In genomic region chr2:199738723-199739412, GRCh38 we compare ENCODE assay signal across 9 cellular contexts.
DNase-seq lines count a peak whose midpoint lies in the region; ATAC-seq, FAIRE-seq and TF ChIP-seq lines count a peak whose summit lies in the region.
"Had no signal": no experiment of that assay in that cellular context is flagged by ENCODE, and none has a peak within 500 bp of the region (broad histone marks: within the 10 kb centered on the region; RNA-seq: fewer than 3 reads in every experiment).

No MANE protein-coding gene starts in this region.

- TF ChIP-seq CTCF in CD14-positive monocyte (IDR thresholded peaks at IDR 0.05): no peak
- TF ChIP-seq CTCF in K562 (IDR thresholded peaks at IDR 0.05 in 2 of 3, conservative IDR thresholded peaks at IDR 0.05 in 1 of 3; ENCODE audit: insufficient read depth in 2 of 3, low read depth in 1 of 3, low read length in 3 of 3): no peak
- no peak for TF ChIP-seq CTCF in mucosa of descending colon (IDR thresholded peaks at IDR 0.05)
- TF ChIP-seq CTCF in BE2C (IDR thresholded peaks at IDR 0.05; ENCODE audit: low read depth, low read length): no peak
- TF ChIP-seq CTCF in natural killer cell (IDR thresholded peaks at IDR 0.05): no peak

- H3K36me3 ChIP-seq in K562 (ENCODE audit: control insufficient read depth, insufficient read depth, low read length) (no peaks in the 10 kb centered on the region), mucosa of descending colon (ENCODE audit: low read depth) (no peaks in the 10 kb centered on the region), neuronal stem cell (replicated peaks in 1 of 2; ENCODE audit: control insufficient read depth in 2 of 2, insufficient read depth in 2 of 2, low read length in 2 of 2) (no peaks in the 10 kb centered on the region), BE2C (no peaks in the 10 kb centered on the region)

- no peaks in the 10 kb centered on the region for H3K79me1 ChIP-seq in neuronal stem cell (ENCODE audit: low read depth, low read length)

- no peak overlapping the region for H2BK12ac ChIP-seq in neuronal stem cell (ENCODE audit: low read length)

- H3K27me3 ChIP-seq in K562 (ENCODE audit: control insufficient read depth in 2 of 2, insufficient read depth in 2 of 2, low read length in 2 of 2) (peaks cover 3 to 4% of the 10 kb centered on the region in 2 experiments; a peak in 2 of 5 replicates), neuronal stem cell (ENCODE audit: control insufficient read depth in 3 of 3, insufficient read depth in 3 of 3, low read depth in 1 of 3, low read length in 3 of 3) (peaks cover 0 to 15% (median 0%) of the 10 kb centered on the region in 3 experiments), BE2C (peaks cover 27% of the 10 kb centered on the region)

- no peak overlapping the region for H4K8ac ChIP-seq in neuronal stem cell (ENCODE audit: low read depth, low read length)

- no peak for TF ChIP-seq POLR2A in K562 (conservative IDR thresholded peaks at IDR 0.05)

- H3K79me2 ChIP-seq in K562 (ENCODE audit: control insufficient read depth, insufficient read depth, low read length): no peaks in the 10 kb centered on the region

- no peak for ATAC-seq in K562
- peak; percentile 87 for ATAC-seq in mucosa of descending colon
- no peak for ATAC-seq in natural killer cell

- H3K27ac Mint-ChIP-seq in CD14-positive monocyte (peak overlapping the region; percentile 84 to 96 (median 92)), natural killer cell (no peak overlapping the region)
- H3K27ac Mint-ChIP-seq: activated T-cell treated with anti-CD3 and anti-CD28 coated beads, Interleukin-2, amount 50 U/mL, for 24 hours had no signal

- H3K4ac ChIP-seq in neuronal stem cell (ENCODE audit: low read length): no peak overlapping the region

- in situ Hi-C loops in K562 (cut with MboI): loop anchor here (25.0 kb wide), 1 partner anchor 1427 kb away; no protein-coding TSS in a partner anchor

- intact Hi-C loops in CD14-positive monocyte (cut with micrococcal nuclease) (no loop called here), K562 (cut with micrococcal nuclease) (loop anchor here (1.0 to 10.0 kb wide), 4 partner anchors 35 to 1424 kb away; no protein-coding TSS in a partner anchor), mucosa of descending colon (cut with DNase I, micrococcal nuclease) (no loop called here), natural killer cell (cut with micrococcal nuclease) (loop anchor here (1.0 kb wide), 1 partner anchor 1425 kb away; no protein-coding TSS in a partner anchor)

- peaks cover 0 to 1% (median 0%) of the 10 kb centered on the region in 3 donors for H3K27me3 Mint-ChIP-seq in CD14-positive monocyte (ENCODE audit: low read depth in 3 of 3)
- H3K27me3 Mint-ChIP-seq in natural killer cell (ENCODE audit: low read depth in 2 of 2): peaks cover 10 to 36% of the 10 kb centered on the region in 2 donors

- H3K27ac ChIP-seq in K562 (ENCODE audit: extremely low read depth, low read depth, low read length): no peak overlapping the region
- H3K27ac ChIP-seq in neuronal stem cell (replicated peaks; ENCODE audit: low read length): no peak overlapping the region

- no TSS peak for BruUV-seq in K562 (replicated peaks; lab: Mats Ljungman, UMichigan)

- CTCF ChIA-PET in K562 (lab: Yijun Ruan, JAX; ENCODE audit: low intra/inter-chr PET ratio): interaction anchor here (1.4 kb wide), 1 partner anchor 1424 kb away, joined by 7 read pairs; no protein-coding TSS in a partner anchor

- H2AFZ ChIP-seq in K562 (ENCODE audit: low read depth, low read length) (no peak overlapping the region), neuronal stem cell (ENCODE audit: low read length) (no peak overlapping the region)

- H3K36me3 Mint-ChIP-seq in CD14-positive monocyte: no peaks in the 10 kb centered on the region
- no peaks in the 10 kb centered on the region for H3K36me3 Mint-ChIP-seq in natural killer cell

- no peak for DNase-seq in CD14-positive monocyte (ENCODE audit: low spot score)
- DNase-seq in KG1 (lab: John Stamatoyannopoulos, UW): peak; percentile 55
- DNase-seq in K562 (ENCODE audit: extremely low read depth in 1 of 4, low spot score in 3 of 4): no peak
- DNase-seq in mucosa of descending colon: no peak
- DNase-seq in neuronal stem cell (ENCODE audit: low spot score): no peak
- DNase-seq in BE2C: no peak
- no peak for DNase-seq in NCI-H2081 treated with DMSO at 0.1 percent for 48 hours (lab: John Stamatoyannopoulos, UW)
- DNase-seq in natural killer cell: no peak

- 2% methylated on average over 5 of the region's 7 CpGs for WGBS in K562 (ENCODE audit: insufficient coverage, low coverage, missing lambda C conversion rate)
- WGBS in neuronal stem cell (ENCODE audit: extremely low coverage in 2 of 2, insufficient read length in 2 of 2, insufficient replicate concordance in 1 of 2), 2 donors: no CpG with 5 or more reads among the region's 7 CpGs

- no peak for TF ChIP-seq RAD21 in K562 (CRISPR knock-in tag; conservative IDR thresholded peaks at IDR 0.05 in 1 of 2, IDR thresholded peaks at IDR 0.05 in 1 of 2)

- no peaks in the 10 kb centered on the region for H3K9me1 ChIP-seq in K562 (ENCODE audit: control insufficient read depth, insufficient read depth, low read length)

- no peak overlapping the region for H4K91ac ChIP-seq in neuronal stem cell (ENCODE audit: low read depth, low read length, poor library complexity)

- H3K14ac ChIP-seq in neuronal stem cell (ENCODE audit: low read length): no peak overlapping the region

- no peak overlapping the region for H2BK5ac ChIP-seq in neuronal stem cell (ENCODE audit: low read length)

- H3K4me1 ChIP-seq in K562 (replicated peaks in 1 of 2; ENCODE audit: control insufficient read depth in 2 of 2, insufficient read depth in 2 of 2, low read length in 2 of 2) (no peaks in the 10 kb centered on the region), mucosa of descending colon (ENCODE audit: low read depth) (peaks cover 19% of the 10 kb centered on the region), neuronal stem cell (ENCODE audit: control insufficient read depth in 2 of 2, insufficient read depth in 1 of 2, low read depth in 1 of 2, low read length in 2 of 2) (peaks cover 0 to 2% of the 10 kb centered on the region in 2 donors), BE2C (no peaks in the 10 kb centered on the region)

- H4K20me1 ChIP-seq in K562 (replicated peaks; ENCODE audit: control insufficient read depth, insufficient read depth, low read length): no peaks in the 10 kb centered on the region

- H3K4me1 Mint-ChIP-seq in CD14-positive monocyte: peaks cover 25% of the 10 kb centered on the region
- peaks cover 6 to 7% of the 10 kb centered on the region in 2 donors for H3K4me1 Mint-ChIP-seq in natural killer cell

- H3K4me3 ChIP-seq in K562 (no peak overlapping the region), mucosa of descending colon (no peak overlapping the region), neuronal stem cell (ENCODE audit: low read length in 2 of 2) (no peak overlapping the region), BE2C (ENCODE audit: low read depth, low read length) (no peak overlapping the region)

- H3K9me3 Mint-ChIP-seq in CD14-positive monocyte (peaks cover 0 to 2% (median 0%) of the 10 kb centered on the region in 7 donors), natural killer cell (no peaks in the 10 kb centered on the region)
- H3K9me3 Mint-ChIP-seq: activated T-cell treated with anti-CD3 and anti-CD28 coated beads, Interleukin-2, amount 50 U/mL, for 24 hours had no signal

- H3K4me3 Mint-ChIP-seq in CD14-positive monocyte (peak overlapping the region; percentile 76 to 86), natural killer cell (no peak overlapping the region)
- H3K4me3 Mint-ChIP-seq: activated T-cell treated with anti-CD3 and anti-CD28 coated beads, Interleukin-2, amount 50 U/mL, for 24 hours had no signal

- no peak for TF ChIP-seq EP300 in K562 (IDR thresholded peaks at IDR 0.05; ENCODE audit: low read length)

- H3K4me2 ChIP-seq in K562 (ENCODE audit: insufficient read depth, low read length) (no peak overlapping the region), neuronal stem cell (ENCODE audit: insufficient read depth, low read length, poor library complexity, severe bottlenecking) (no peak overlapping the region)

- no peak overlapping the region for H3K23ac ChIP-seq in neuronal stem cell (ENCODE audit: low read depth, low read length, poor library complexity)

- no peak overlapping the region for H2BK15ac ChIP-seq in neuronal stem cell (ENCODE audit: low read length)

- H3K18ac ChIP-seq in neuronal stem cell (ENCODE audit: low read length): no peak overlapping the region

- no peak overlapping the region for H2BK120ac ChIP-seq in neuronal stem cell (ENCODE audit: low read depth, low read length)

- H2AK5ac ChIP-seq in neuronal stem cell (ENCODE audit: low read depth, low read length): no peak overlapping the region

- H3K9ac ChIP-seq in K562 (ENCODE audit: insufficient read depth in 1 of 2, low read depth in 2 of 2, low read length in 2 of 2) (no peak overlapping the region), neuronal stem cell (ENCODE audit: low read depth, low read length, poor library complexity) (no peak overlapping the region)

- FAIRE-seq in K562 (lab: Jason Lieb, UNC): no peak

- no peaks in the 10 kb centered on the region for H3K9me3 ChIP-seq in K562 (replicated peaks; ENCODE audit: control insufficient read depth, insufficient read depth, low read depth, low read length)
- H3K9me3 ChIP-seq in mucosa of descending colon: no peaks in the 10 kb centered on the region
- H3K9me3 ChIP-seq in neuronal stem cell (replicated peaks in 1 of 2; ENCODE audit: control insufficient read depth in 2 of 2, insufficient read depth in 1 of 2, low read depth in 1 of 2, low read length in 2 of 2): no peaks in the 10 kb centered on the region
- H3K9me3 ChIP-seq in BE2C: no peaks in the 10 kb centered on the region

- POLR2A ChIA-PET in K562 (lab: Yijun Ruan, JAX): no interaction called here

TF ChIP-seq in K562, 482 proteins besides CTCF, POLR2A, EP300 and RAD21 (continues in another document):
- 0 out of 2 replicates have a peak, but pooled peaks have one; percentile 23 for TF ChIP-seq ETV1 (tag; conservative IDR thresholded peaks at IDR 0.05; ENCODE audit: low read depth)
- no peak for TF ChIP-seq THAP7 (CRISPR knock-in tag; IDR thresholded peaks at IDR 0.05)
- peak in 1 of 2 experiments; percentile 85; a peak in 2 of 4 replicates for TF ChIP-seq FOXA3 (CRISPR knock-in tag; conservative IDR thresholded peaks at IDR 0.05 in 1 of 2, IDR thresholded peaks at IDR 0.05 in 1 of 2)
- TF ChIP-seq KDM1A (IDR thresholded peaks at IDR 0.05): no peak
- TF ChIP-seq RBM34 (IDR thresholded peaks at IDR 0.05; ENCODE audit: borderline replicate concordance, insufficient read depth, low read length): no peak

Comparison
In these comparisons a context has a peak if more than half of its experiments do, and no peak if none do; other contexts are left out.
1. H3K27ac Mint-ChIP-seq: peak in CD14-positive monocyte (7 of 7); none in natural killer cell (0 of 2).
2. intact Hi-C loops: an anchor here in K562 (1.0 to 10.0 kb wide) and natural killer cell (1.0 kb wide); none called in CD14-positive monocyte and mucosa of descending colon.